In the genomic region with DNA sequence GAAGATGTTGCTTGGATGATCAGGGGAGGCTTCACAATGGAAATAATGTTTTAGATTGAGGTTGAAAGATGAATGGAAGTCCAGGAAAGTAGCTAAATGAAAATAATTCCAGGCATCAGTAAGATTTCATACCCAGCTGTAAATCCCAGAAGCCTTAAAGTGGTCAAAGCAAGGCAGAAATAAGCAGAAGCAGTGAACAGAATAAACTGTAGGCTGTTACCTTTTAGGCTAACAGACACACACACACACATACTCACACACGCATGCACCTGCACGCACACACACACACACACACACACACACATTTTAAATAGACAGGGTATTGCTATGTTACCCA, we compare ENCODE assay signal across 20 cellular contexts.
"Had no signal": no experiment of that assay in that cellular context is flagged by ENCODE, and none has a peak within 500 bp of the region (broad histone marks: within the 10 kb centered on the region; RNA-seq: fewer than 3 reads in every experiment).

No MANE protein-coding gene starts in this region.

- H3K9me3 ChIP-seq: body of pancreas, thoracic aorta, upper lobe of left lung had no signal

- H3K4me3 Mint-ChIP-seq: activated CD4-positive, alpha-beta memory T cell treated with anti-CD3 and anti-CD28 coated beads, Interleukin-2, amount 10 ng/mL, durations not matched to agents 7 days and 5 days; activated naive CD4-positive, alpha-beta T cell treated with anti-CD3 and anti-CD28 coated beads, Interleukin-2, amount 10 ng/mL, durations not matched to agents 7 days and 5 days; dendritic cell treated with granulocyte-macrophage colony-stimulating factor and Interleukin-4, amounts not matched to agents 40 ng/mL and 50 ng/mL, for 4 days; naive B cell; T-helper 17 cell had no signal

- H3K4me3 ChIP-seq: body of pancreas, thoracic aorta, upper lobe of left lung had no signal

- H3K36me3 ChIP-seq: thoracic aorta, upper lobe of left lung had no signal

- H3K27ac ChIP-seq: body of pancreas, thoracic aorta, upper lobe of left lung had no signal

- DNase-seq: activated CD4-positive, alpha-beta memory T cell treated with anti-CD3 and anti-CD28 coated beads, Interleukin-2, amount 10 ng/mL, durations not matched to agents 7 days and 5 days; activated CD4-positive, alpha-beta T cell treated with anti-CD3 and anti-CD28 coated beads for 4 hours; activated CD4-positive, CD25-positive, alpha-beta regulatory T cell; activated effector memory CD4-positive, alpha-beta T cell treated with anti-CD3 and anti-CD28 coated beads, Interleukin-2, amount 50 U/mL, for 16 hours; activated naive CD4-positive, alpha-beta T cell treated with anti-CD3 and anti-CD28 coated beads, Interleukin-2, amount 10 ng/mL, durations not matched to agents 7 days and 5 days; amygdala; body of pancreas; effector CD4-positive, alpha-beta T cell; head of caudate nucleus; hypothalamus; naive B cell; occipital lobe; stimulated activated CD4-positive, alpha-beta T cell treated with anti-CD3 and anti-CD28 coated beads, Interleukin-2, amount 100 ng/mL, for 48 hours; stimulated activated CD8-positive, alpha-beta memory T cell treated with anti-CD3 and anti-CD28 coated beads, Interleukin-4, amount 100 ng/mL, for 48 hours; stimulated activated naive CD4-positive, alpha-beta T cell; T-helper 17 cell; upper lobe of left lung had no signal

- H3K27me3 Mint-ChIP-seq: activated CD4-positive, alpha-beta memory T cell treated with anti-CD3 and anti-CD28 coated beads, Interleukin-2, amount 10 ng/mL, durations not matched to agents 7 days and 5 days; activated naive CD4-positive, alpha-beta T cell treated with anti-CD3 and anti-CD28 coated beads, Interleukin-2, amount 10 ng/mL, durations not matched to agents 7 days and 5 days; dendritic cell treated with granulocyte-macrophage colony-stimulating factor and Interleukin-4, amounts not matched to agents 40 ng/mL and 50 ng/mL, for 4 days; naive B cell; T-helper 17 cell had no signal

- H3K27ac Mint-ChIP-seq: activated CD4-positive, alpha-beta memory T cell treated with anti-CD3 and anti-CD28 coated beads, Interleukin-2, amount 10 ng/mL, durations not matched to agents 7 days and 5 days; activated naive CD4-positive, alpha-beta T cell treated with anti-CD3 and anti-CD28 coated beads, Interleukin-2, amount 10 ng/mL, durations not matched to agents 7 days and 5 days; dendritic cell treated with granulocyte-macrophage colony-stimulating factor and Interleukin-4, amounts not matched to agents 40 ng/mL and 50 ng/mL, for 4 days; T-helper 17 cell had no signal

- H3K4me1 ChIP-seq: body of pancreas had no signal

- ATAC-seq: body of pancreas, sciatic nerve, T-helper 17 cell had no signal

- H3K9me3 Mint-ChIP-seq: activated CD4-positive, alpha-beta memory T cell treated with anti-CD3 and anti-CD28 coated beads, Interleukin-2, amount 10 ng/mL, durations not matched to agents 7 days and 5 days; dendritic cell treated with granulocyte-macrophage colony-stimulating factor and Interleukin-4, amounts not matched to agents 40 ng/mL and 50 ng/mL, for 4 days had no signal

- H3K27me3 ChIP-seq: body of pancreas, upper lobe of left lung had no signal
